Comparison of ENCODE assay signal across 21 cellular contexts in the genomic region with DNA sequence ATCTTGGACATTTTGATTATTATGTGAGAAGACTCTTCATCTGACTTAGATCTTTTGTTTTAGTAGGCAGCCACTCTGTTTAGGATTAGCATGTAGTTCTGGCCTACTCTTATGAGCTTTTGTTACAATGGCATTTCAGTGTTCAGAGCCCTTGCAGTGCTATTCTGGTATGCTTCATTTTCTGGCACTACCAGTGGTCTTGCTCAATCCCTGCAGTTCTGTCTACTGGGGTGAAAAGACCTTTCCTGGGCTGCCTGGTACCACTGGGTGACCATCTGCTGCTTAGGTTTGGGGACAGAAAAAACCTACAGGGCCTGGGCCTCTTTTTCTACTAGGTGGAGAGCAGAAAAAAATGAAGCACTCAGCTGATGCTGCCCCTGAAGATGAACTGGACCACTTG. TPM values are rescaled to one million over a fixed set of nuclear protein-coding genes. Genes with fewer than 3 reads are reported as not detected.
DNase-seq lines count a peak whose midpoint lies in the region; ATAC-seq and TF ChIP-seq lines count a peak whose summit lies in the region.
"Had no signal": no experiment of that assay in that cellular context is flagged by ENCODE, and none has a peak within 500 bp of the region (broad histone marks: within the 10 kb centered on the region; RNA-seq: fewer than 3 reads in every experiment).

No MANE protein-coding gene starts in this region.

- H3K4me3 ChIP-seq in AG10803 (ENCODE audit: low read length) = no peak overlapping the region
- H3K4me3 ChIP-seq: heart right ventricle had no signal

- H3K27me3 Mint-ChIP-seq in neural crest cell (ENCODE audit: low read depth) (no peaks in the 10 kb centered on the region), endothelial cell (ENCODE audit: unreplicated experiment) (no peaks in the 10 kb centered on the region)
- H3K27me3 Mint-ChIP-seq: activated naive CD4-positive, alpha-beta T cell treated with anti-CD3 and anti-CD28 coated beads, Interleukin-2, amount 10 ng/mL, durations not matched to agents 7 days and 5 days had no signal

- ATAC-seq in HG02798 (IDR thresholded peaks at IDR 0.05; ENCODE audit: poor library complexity, unreplicated experiment) (no peak), HG03045 (IDR thresholded peaks at IDR 0.05; ENCODE audit: unreplicated experiment) (no peak)
- ATAC-seq: activated T-cell treated with anti-CD3 and anti-CD28 coated beads, Interleukin-2, amount 50 U/mL, for 72 hours; esophagus mucosa; natural killer cell had no signal

- H3K27ac Mint-ChIP-seq in neural crest cell (ENCODE audit: unreplicated experiment) (peak overlapping the region; percentile 20), endothelial cell (ENCODE audit: unreplicated experiment) (no peak overlapping the region)
- H3K27ac Mint-ChIP-seq: activated naive CD4-positive, alpha-beta T cell treated with anti-CD3 and anti-CD28 coated beads, Interleukin-2, amount 10 ng/mL, durations not matched to agents 7 days and 5 days; activated T-cell treated with anti-CD3 and anti-CD28 coated beads, Interleukin-2, amount 50 U/mL, for 72 hours; mesothelial cell of epicardium; natural killer cell had no signal

- H3K4me1 Mint-ChIP-seq in neural crest cell = no peaks in the 10 kb centered on the region
- no peaks in the 10 kb centered on the region for H3K4me1 Mint-ChIP-seq in endothelial cell (ENCODE audit: unreplicated experiment)
- H3K4me1 Mint-ChIP-seq: activated naive CD4-positive, alpha-beta T cell treated with anti-CD3 and anti-CD28 coated beads, Interleukin-2, amount 10 ng/mL, durations not matched to agents 7 days and 5 days; CD4-positive, alpha-beta memory T cell; mesothelial cell of epicardium; natural killer cell had no signal

- peaks cover 6% of the 10 kb centered on the region for H3K9me3 Mint-ChIP-seq in neural crest cell
- H3K9me3 Mint-ChIP-seq in endothelial cell (ENCODE audit: unreplicated experiment) = no peaks in the 10 kb centered on the region

- in situ Hi-C loops in SK-MEL-5 (cut with HindIII; ENCODE audit: low pct_unique_long_range_greater_than_20kb, low sequenced_read_pairs) = loop anchor here (10.0 kb wide), 1 partner anchor 64 kb away; no protein-coding TSS in a partner anchor

- H3K4me3 Mint-ChIP-seq in neural crest cell (no peak overlapping the region), endothelial cell (ENCODE audit: unreplicated experiment) (no peak overlapping the region)
- H3K4me3 Mint-ChIP-seq: activated naive CD4-positive, alpha-beta T cell treated with anti-CD3 and anti-CD28 coated beads, Interleukin-2, amount 10 ng/mL, durations not matched to agents 7 days and 5 days; activated T-cell treated with anti-CD3 and anti-CD28 coated beads, Interleukin-2, amount 50 U/mL, for 72 hours; CD4-positive, alpha-beta memory T cell; mesothelial cell of epicardium; natural killer cell had no signal

- H3K36me3 Mint-ChIP-seq in neural crest cell (ENCODE audit: low read depth) (peaks cover 5% of the 10 kb centered on the region), endothelial cell (ENCODE audit: low read depth, unreplicated experiment) (peaks cover 7% of the 10 kb centered on the region)
- H3K36me3 Mint-ChIP-seq: activated naive CD4-positive, alpha-beta T cell treated with anti-CD3 and anti-CD28 coated beads, Interleukin-2, amount 10 ng/mL, durations not matched to agents 7 days and 5 days had no signal

- TF ChIP-seq CTCF in AG10803 (conservative IDR thresholded peaks at IDR 0.05; ENCODE audit: low read length) (no peak), neural crest cell (conservative IDR thresholded peaks at IDR 0.05) (no peak), endothelial cell (IDR thresholded peaks at IDR 0.05; ENCODE audit: unreplicated experiment) (no peak)

- DNase-seq in AG10803 (ENCODE audit: low read depth) = peak; percentile 76
- peak; percentile 44 for DNase-seq in SK-MEL-5 (ENCODE audit: low read depth, low spot score)
- peak; percentile 79 for DNase-seq in fibroblast of gingiva (ENCODE audit: low read depth)
- no peak for DNase-seq in neural crest cell (ENCODE audit: low read depth, low spot score)
- no peak for DNase-seq in NCI-H1105 treated with DMSO at 0.1 percent for 48 hours (lab: John Stamatoyannopoulos, UW)
- no peak for DNase-seq in endothelial cell (ENCODE audit: low spot score)
- DNase-seq: activated CD4-positive, alpha-beta T cell treated with anti-CD3 and anti-CD28 coated beads for 4 hours; activated naive CD4-positive, alpha-beta T cell treated with anti-CD3 and anti-CD28 coated beads, Interleukin-2, amount 10 ng/mL, durations not matched to agents 7 days and 5 days; activated T-cell treated with anti-CD3 and anti-CD28 coated beads, Interleukin-2, amount 50 U/mL, for 72 hours; anterior cingulate cortex; CD4-positive, alpha-beta memory T cell; effector memory CD4-positive, alpha-beta T cell; GDM1; heart right ventricle; natural killer cell; NCI-H2029; SIG-M5 had no signal

RNA-seq across cellular contexts. Expression of a gene that starts 42.5 kb away (rescaled TPM):
- 6.4 and 6.6 TPM in 2 replicates for total RNA-seq in SK-MEL-5 (2014; rRNA removed; shearing (Covaris generic))
- 11.2 and 13.4 TPM in 2 replicates for polyA plus RNA-seq in SK-MEL-5 (2015; cell fraction: cytosol; rRNA removed)
- 86.7 and 87.0 TPM in 2 replicates for polyA plus RNA-seq in SK-MEL-5 (2015; cell fraction: nucleus; rRNA removed)
- total RNA-seq in neural crest cell (0.05 and 0.25 TPM in 2 replicates), endothelial cell (ENCODE audit: unreplicated experiment) (29.6 TPM)

Comparison
In these comparisons a context has a peak if more than half of its experiments do, and no peak if none do; other contexts are left out.
1. DNase-seq: peak in AG10803 (single experiment), SK-MEL-5 (single experiment) and fibroblast of gingiva (single experiment); none in neural crest cell (single experiment), NCI-H1105 treated with DMSO at 0.1 percent for 48 hours (single experiment) and endothelial cell (single experiment).